ENCODE assay signal across 25 cellular contexts in the genomic region with DNA sequence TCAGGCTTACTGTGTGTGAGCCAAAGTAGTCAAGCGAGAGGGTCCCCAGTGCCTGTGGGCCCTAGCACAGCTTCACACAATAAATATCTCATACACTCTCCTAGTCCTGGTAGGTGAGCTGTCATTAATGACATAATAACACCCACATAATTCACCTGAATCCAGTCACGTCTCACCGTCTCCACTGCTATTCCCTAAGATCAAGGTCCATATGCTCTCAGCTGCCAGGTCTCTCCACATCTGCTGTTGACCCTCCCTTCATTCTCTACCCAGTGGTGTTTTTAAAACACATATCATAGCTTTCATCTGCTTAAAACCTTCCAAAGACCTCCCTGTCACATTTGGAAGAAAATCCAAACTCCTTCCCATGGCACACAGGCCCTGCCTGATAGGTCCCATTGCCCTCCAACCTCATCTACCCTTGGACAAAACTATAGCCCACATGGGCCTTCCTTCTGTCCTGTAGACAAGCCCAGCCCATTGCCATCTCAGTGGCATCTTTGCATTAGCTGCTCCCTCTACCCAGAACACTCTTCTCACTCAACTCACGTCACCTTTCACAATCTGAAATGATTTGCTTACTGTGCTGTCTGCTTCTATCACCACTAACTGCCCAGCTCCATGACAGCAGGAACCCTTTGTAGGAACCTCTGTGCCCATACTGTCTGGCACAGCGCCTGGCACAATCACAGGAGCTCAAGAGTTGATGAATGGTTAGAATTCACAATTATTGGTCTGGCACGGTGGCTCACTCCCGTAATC.
"Had no signal": no experiment of that assay in that cellular context is flagged by ENCODE, and none has a peak within 500 bp of the region (broad histone marks: within the 10 kb centered on the region; RNA-seq: fewer than 3 reads in every experiment).

No MANE protein-coding gene starts in this region.

- H3K4me1 ChIP-seq: adrenal gland, body of pancreas, breast epithelium had no signal

- H3K36me3 ChIP-seq: adrenal gland, breast epithelium had no signal

- H3K27me3 ChIP-seq: adrenal gland, body of pancreas, breast epithelium had no signal

- H3K4me3 ChIP-seq: adrenal gland, body of pancreas, breast epithelium had no signal

- H3K27ac ChIP-seq: adrenal gland, body of pancreas, breast epithelium had no signal

- H3K9me3 ChIP-seq: adrenal gland, body of pancreas, breast epithelium had no signal

- DNase-seq: activated CD4-positive, alpha-beta T cell treated with anti-CD3 and anti-CD28 coated beads for 36 hours; activated CD4-positive, alpha-beta T cell treated with anti-CD3 and anti-CD28 coated beads, Interleukin-2, amount 10 ng/mL, durations not matched to agents 7 days and 5 days; activated CD4-positive, alpha-beta T cell treated with anti-CD3 and anti-CD28 coated beads, Interleukin-2, amount 50 U/mL, for 48 hours; activated CD8-positive, alpha-beta T cell treated with anti-CD3 and anti-CD28 coated beads, Interleukin-2, amount 10 ng/mL, durations not matched to agents 7 days and 5 days; activated gamma-delta T cell treated with Interleukin-2 at 50 U/mL for 16 hours; activated naive CD4-positive, alpha-beta T cell treated with anti-CD3 and anti-CD28 coated beads for 36 hours; activated T-cell treated with anti-CD3 and anti-CD28 coated beads, Interleukin-2, amount 50 U/mL, for 24 hours; adrenal gland; body of pancreas; Karpas-422; NCI-H1105; NCI-H1436 treated with DMSO at 0.1 percent for 48 hours; NCI-H187 treated with DMSO at 0.1 percent for 48 hours; NCI-H2171 treated with DMSO at 0.1 percent for 48 hours; NCI-H226; NCI-H446 treated with DMSO at 0.1 percent for 48 hours; NCI-H524; OCI-M1; Right ventricle myocardium superior; SW 1271; T-helper 1 cell; T-helper 2 cell; T-helper 9 cell had no signal

- FAIRE-seq: astrocyte had no signal
